ENCODE assay signal across 8 cellular contexts in the genomic region with DNA sequence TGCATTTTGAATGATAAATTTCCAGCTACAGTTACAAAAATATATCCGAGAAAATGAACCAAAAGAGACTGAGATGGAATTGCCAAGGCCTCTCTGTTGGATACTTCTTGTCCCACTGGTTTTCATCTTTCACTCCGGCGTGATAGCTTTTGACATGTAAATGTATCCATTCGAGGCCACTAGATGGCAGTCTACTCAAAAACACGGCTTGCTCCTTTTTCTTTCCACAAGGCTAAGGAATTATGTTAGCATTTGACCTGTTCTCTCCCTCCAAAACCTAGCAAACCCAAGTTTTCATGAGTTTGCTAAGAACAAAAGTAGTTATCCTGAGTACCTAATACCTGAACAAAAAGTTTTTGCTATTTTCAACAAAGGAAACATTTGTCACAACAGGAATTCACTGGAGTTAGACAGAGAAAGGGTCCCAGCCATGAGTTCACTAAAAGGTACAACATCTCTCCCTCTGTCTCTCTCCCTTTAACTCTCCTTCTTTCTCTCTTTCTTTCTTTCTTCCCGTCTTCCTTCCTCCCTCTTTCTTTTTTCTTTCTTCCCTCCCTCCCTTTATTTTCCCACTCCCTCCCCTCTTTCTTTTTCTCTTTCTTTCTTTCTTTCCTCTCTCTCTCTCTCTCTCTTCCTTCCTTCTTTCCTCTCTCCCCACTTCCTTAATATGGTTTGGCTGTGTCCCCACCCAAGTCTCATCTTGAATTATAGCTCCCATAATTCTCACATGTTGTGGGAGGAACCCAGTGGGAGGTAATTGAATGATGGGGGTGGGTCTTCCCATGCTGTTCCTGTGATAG.
DNase-seq lines count a peak whose midpoint lies in the region; ATAC-seq, FAIRE-seq and TF ChIP-seq lines count a peak whose summit lies in the region.

No MANE protein-coding gene starts in this region.

- TF ChIP-seq CTCF in heart right ventricle (IDR thresholded peaks at IDR 0.05): peak; percentile 35 to 76 (median 66)
- peak; percentile 61 to 67 for TF ChIP-seq CTCF in endothelial cell of umbilical vein (IDR thresholded peaks at IDR 0.05; ENCODE audit: extremely low read depth in 1 of 2, insufficient read depth in 1 of 2, low read depth in 1 of 2, low read length in 2 of 2)

- POLR2A ChIA-PET in endothelial cell of umbilical vein (lab: Charles Lee): no interaction called here
- POLR2A ChIA-PET in naive thymus-derived CD4-positive, alpha-beta T cell (lab: Charles Lee): no interaction called here

- no peaks in the 10 kb centered on the region for H3K36me3 Mint-ChIP-seq in naive thymus-derived CD4-positive, alpha-beta T cell

- no peak overlapping the region for H3K4me2 ChIP-seq in GM23248 (ENCODE audit: unreplicated experiment)
- no peak overlapping the region for H3K4me2 ChIP-seq in endothelial cell of umbilical vein (ENCODE audit: insufficient read depth, low read length)

- H3K27ac Mint-ChIP-seq in naive thymus-derived CD4-positive, alpha-beta T cell: no peak overlapping the region

- H3K36me3 ChIP-seq in heart right ventricle (no peaks in the 10 kb centered on the region), GM23248 (ENCODE audit: low read depth) (no peaks in the 10 kb centered on the region), endothelial cell of umbilical vein (ENCODE audit: control insufficient read depth in 2 of 2, extremely low read depth in 1 of 2, insufficient read depth in 2 of 2, low read length in 2 of 2) (no peaks in the 10 kb centered on the region)
- no peaks in the 10 kb centered on the region for H3K36me3 ChIP-seq in naive thymus-derived CD4-positive, alpha-beta T cell (ENCODE audit: control insufficient read depth in 2 of 3, insufficient read depth in 3 of 3, low read length in 3 of 3)

- 0 out of 2 replicates have a peak overlapping the region, but pooled peaks have one; percentile 1 for H2AFZ ChIP-seq in GM23248
- no peak overlapping the region for H2AFZ ChIP-seq in endothelial cell of umbilical vein (ENCODE audit: low read depth, low read length)

- peaks cover 0 to 15% (median 7%) of the 10 kb centered on the region in 7 donors for H3K27me3 ChIP-seq in heart right ventricle
- no peaks in the 10 kb centered on the region for H3K27me3 ChIP-seq in GM23248 (replicated peaks; ENCODE audit: insufficient read depth)
- no peaks in the 10 kb centered on the region for H3K27me3 ChIP-seq in endothelial cell of umbilical vein (ENCODE audit: control insufficient read depth in 2 of 2, insufficient read depth in 2 of 2, low read length in 2 of 2)
- H3K27me3 ChIP-seq in naive thymus-derived CD4-positive, alpha-beta T cell (ENCODE audit: control insufficient read depth in 2 of 2, insufficient read depth in 2 of 2, low read length in 2 of 2): no peaks in the 10 kb centered on the region

- H4K20me1 ChIP-seq in GM23248 (ENCODE audit: insufficient read depth): no peaks in the 10 kb centered on the region
- H4K20me1 ChIP-seq in endothelial cell of umbilical vein (replicated peaks; ENCODE audit: control insufficient read depth, extremely low read depth, insufficient read depth, low read length): no peaks in the 10 kb centered on the region

- no peaks in the 10 kb centered on the region for H3K9me1 ChIP-seq in endothelial cell of umbilical vein (replicated peaks; ENCODE audit: control insufficient read depth, extremely low read depth, insufficient read depth, low read length)

- peaks cover 0 to 34% (median 21%) of the 10 kb centered on the region in 5 donors for H3K27me3 Mint-ChIP-seq in naive thymus-derived CD4-positive, alpha-beta T cell

- H3K4me1 ChIP-seq in heart right ventricle (no peaks in the 10 kb centered on the region), GM23248 (ENCODE audit: insufficient read depth) (no peaks in the 10 kb centered on the region), endothelial cell of umbilical vein (ENCODE audit: control insufficient read depth, extremely low read depth, insufficient read depth, low read length) (no peaks in the 10 kb centered on the region)
- H3K4me1 ChIP-seq in naive thymus-derived CD4-positive, alpha-beta T cell (ENCODE audit: control insufficient read depth in 2 of 2, insufficient read depth in 2 of 2, low read length in 2 of 2): no peaks in the 10 kb centered on the region

- no peak overlapping the region for H3K27ac ChIP-seq in heart right ventricle
- H3K27ac ChIP-seq in GM23248: no peak overlapping the region
- no peak overlapping the region for H3K27ac ChIP-seq in endothelial cell of umbilical vein (ENCODE audit: insufficient read depth, low read depth, low read length)
- no peak overlapping the region for H3K27ac ChIP-seq in naive thymus-derived CD4-positive, alpha-beta T cell (ENCODE audit: low read depth, low read length)

- CTCF ChIA-PET in endothelial cell of umbilical vein (lab: Charles Lee): interaction anchor here (0.6 to 1.1 kb wide), 13 partner anchors 10 to 839 kb away, joined by 3 to 11 read pairs (median 4); no protein-coding TSS in a partner anchor
- CTCF ChIA-PET in naive thymus-derived CD4-positive, alpha-beta T cell (lab: Charles Lee): no interaction called here

- H3K9ac ChIP-seq in GM23248: no peak overlapping the region
- no peak overlapping the region for H3K9ac ChIP-seq in endothelial cell of umbilical vein (replicated peaks; ENCODE audit: extremely low read depth, insufficient read depth, low read length)

- intact Hi-C loops in heart right ventricle (cut with DNase I) (loop anchor here in 1 of 10 donors (10.0 kb wide), 1 partner anchor 829 kb away; no protein-coding TSS in a partner anchor), left ventricle myocardium superior (cut with micrococcal nuclease) (no loop called here), endothelial cell of umbilical vein (cut with micrococcal nuclease) (loop anchor here (5.0 kb wide), 1 partner anchor 1156 kb away; no protein-coding TSS in a partner anchor)
- intact Hi-C loops in naive thymus-derived CD4-positive, alpha-beta T cell (cut with micrococcal nuclease): loop anchor here in 1 of 2 donors (2.0 to 5.0 kb wide), 3 partner anchors 831 to 1156 kb away; no protein-coding TSS in a partner anchor

- ATAC-seq in heart right ventricle: no peak
- no peak for ATAC-seq in left ventricle myocardium superior
- no peak for ATAC-seq in naive thymus-derived CD4-positive, alpha-beta T cell
- no peak for ATAC-seq in HG02870 (IDR thresholded peaks at IDR 0.05; ENCODE audit: unreplicated experiment)

- no peak overlapping the region for H3K4me3 ChIP-seq in heart right ventricle
- H3K4me3 ChIP-seq in GM23248: no peak overlapping the region
- H3K4me3 ChIP-seq in endothelial cell of umbilical vein (replicated peaks in 1 of 3; ENCODE audit: insufficient read depth in 1 of 3, low read depth in 1 of 3, low read length in 3 of 3): no peak overlapping the region
- no peak overlapping the region for H3K4me3 ChIP-seq in naive thymus-derived CD4-positive, alpha-beta T cell (ENCODE audit: low read length)

- H3K9me3 ChIP-seq in heart right ventricle: no peaks in the 10 kb centered on the region
- no peaks in the 10 kb centered on the region for H3K9me3 ChIP-seq in GM23248 (ENCODE audit: low read depth)
- H3K9me3 ChIP-seq in endothelial cell of umbilical vein (replicated peaks; ENCODE audit: control insufficient read depth, insufficient read depth, low read length): no peaks in the 10 kb centered on the region
- no peaks in the 10 kb centered on the region for H3K9me3 ChIP-seq in naive thymus-derived CD4-positive, alpha-beta T cell (ENCODE audit: control insufficient read depth in 2 of 3, low read length in 3 of 3)

- no peaks in the 10 kb centered on the region for H3K79me2 ChIP-seq in GM23248 (ENCODE audit: insufficient read depth)
- no peaks in the 10 kb centered on the region for H3K79me2 ChIP-seq in endothelial cell of umbilical vein (ENCODE audit: control insufficient read depth, insufficient read depth, low read length)

- peaks cover 0 to 2% (median 0%) of the 10 kb centered on the region in 11 donors for H3K9me3 Mint-ChIP-seq in naive thymus-derived CD4-positive, alpha-beta T cell

- no peaks in the 10 kb centered on the region for H3K9me2 ChIP-seq in GM23248 (ENCODE audit: insufficient read depth)

- WGBS in heart right ventricle, 2 donors: 3 to 8% methylated on average over 6 of the region's 6 CpGs
- 7 to 12% methylated on average over 6 of the region's 6 CpGs for WGBS in GM23248 (ENCODE audit: low coverage in 1 of 2, low lambda C conversion rate in 2 of 2, missing lambda C conversion rate in 2 of 2), 2 experiments

- no peaks in the 10 kb centered on the region for H3F3A ChIP-seq in GM23248 (ENCODE audit: insufficient read depth)

- H3K4me1 Mint-ChIP-seq in naive thymus-derived CD4-positive, alpha-beta T cell: peaks cover 0 to 3% (median 0%) of the 10 kb centered on the region in 7 donors

- dilution Hi-C loops in endothelial cell of umbilical vein (cut with MboI; ENCODE audit: extremely low pct_ligation_motif_present, low sequenced_read_pairs): no loop called here

- BruUV-seq in endothelial cell of umbilical vein (replicated peaks; lab: Mats Ljungman, UMichigan): no TSS peak

- peak in 1 of 2 donors; percentile 18 for DNase-seq in heart right ventricle
- no peak for DNase-seq in left ventricle myocardium superior
- DNase-seq in GM23248: peak; percentile 69
- DNase-seq in LoVo (ENCODE audit: low spot score): peak; percentile 52
- peak; percentile 33 for DNase-seq in RCC 7860 (ENCODE audit: low spot score)
- DNase-seq in endothelial cell of umbilical vein (ENCODE audit: low read depth, low spot score): peak; percentile 42
- DNase-seq in naive thymus-derived CD4-positive, alpha-beta T cell: peak in 5 of 9 donors; percentile 13 to 31 (median 18)

- no peak for TF ChIP-seq POLR2A in endothelial cell of umbilical vein (IDR thresholded peaks at IDR 0.05; ENCODE audit: low read depth, low read length)

- no peak overlapping the region for H3K4me3 Mint-ChIP-seq in naive thymus-derived CD4-positive, alpha-beta T cell

- in situ Hi-C loops in GM23248 (cut with MboI): no loop called here

- FAIRE-seq in RCC 7860 (lab: Jason Lieb, UNC) (peak; percentile 42), endothelial cell of umbilical vein (lab: Jason Lieb, UNC) (peak; percentile 59)

TF ChIP-seq in endothelial cell of umbilical vein, 7 proteins besides CTCF, POLR2A, EP300 and RAD21:
- TF ChIP-seq, protein P1, sequence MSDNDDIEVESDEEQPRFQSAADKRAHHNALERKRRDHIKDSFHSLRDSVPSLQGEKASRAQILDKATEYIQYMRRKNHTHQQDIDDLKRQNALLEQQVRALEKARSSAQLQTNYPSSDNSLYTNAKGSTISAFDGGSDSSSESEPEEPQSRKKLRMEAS (IDR thresholded peaks at IDR 0.05; ENCODE audit: insufficient read depth, insufficient read length): no peak
- no peak for TF ChIP-seq EZH2 (IDR thresholded peaks at IDR 0.05; ENCODE audit: borderline replicate concordance, low read depth, low read length, severe bottlenecking)
- no peak for TF ChIP-seq GATA2 (IDR thresholded peaks at IDR 0.05; ENCODE audit: insufficient read depth, insufficient read length, low read depth, low read length)
- no peak for TF ChIP-seq FOS (IDR thresholded peaks at IDR 0.05; ENCODE audit: borderline replicate concordance, insufficient read depth, low read length)
- TF ChIP-seq MYC (IDR thresholded peaks at IDR 0.05; ENCODE audit: low read depth, low read length): no peak
- no peak for TF ChIP-seq POLR2AphosphoS5 (IDR thresholded peaks at IDR 0.05; ENCODE audit: insufficient read depth, low read depth, low read length)
- no peak for TF ChIP-seq JUN (IDR thresholded peaks at IDR 0.05; ENCODE audit: borderline replicate concordance, insufficient read depth, insufficient read length, low read depth)
